Comparison of ENCODE assay signal across 9 cellular contexts in the genomic region with DNA sequence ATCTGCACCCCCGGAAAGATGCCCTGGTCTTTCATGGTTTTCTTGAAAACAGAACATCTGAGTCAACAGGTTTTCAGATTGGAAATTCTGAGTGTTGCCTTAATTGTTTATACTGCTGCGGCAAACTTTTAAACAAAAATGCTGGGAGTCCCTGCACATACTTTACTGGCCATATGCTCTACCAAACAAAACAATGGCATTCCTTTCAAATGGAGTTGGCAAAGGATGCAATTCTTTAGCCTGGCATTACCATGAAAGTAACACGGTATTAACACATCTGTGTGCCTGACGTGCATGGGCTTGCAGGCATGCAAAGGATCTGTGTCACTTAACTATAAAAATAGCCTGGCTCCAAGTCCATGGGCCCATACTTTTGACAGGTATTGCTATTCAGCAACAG. TPM values are rescaled to one million over a fixed set of nuclear protein-coding genes. Genes with fewer than 3 reads are reported as not detected.
DNase-seq lines count a peak whose midpoint lies in the region; TF ChIP-seq lines count a peak whose summit lies in the region.
"Had no signal": no experiment of that assay in that cellular context is flagged by ENCODE, and none has a peak within 500 bp of the region (broad histone marks: within the 10 kb centered on the region; RNA-seq: fewer than 3 reads in every experiment).

No MANE protein-coding gene starts in this region.

- H3K4me3 ChIP-seq in WI38 (ENCODE audit: low read depth, low read length) (peak overlapping the region; percentile 84), fibroblast of the aortic adventitia (ENCODE audit: low read depth, low read length) (peak overlapping the region; percentile 86), prostate gland (peak overlapping the region; percentile 19 to 22), spleen (peak overlapping the region in 1 of 8 donors; percentile 53)
- H3K4me3 ChIP-seq: mucosa of descending colon had no signal

- H3K36me3 ChIP-seq in prostate gland: no peaks in the 10 kb centered on the region
- no peaks in the 10 kb centered on the region for H3K36me3 ChIP-seq in spleen

- H3K4me1 ChIP-seq in prostate gland (replicated peaks): no peaks in the 10 kb centered on the region
- peaks cover 3 to 60% (median 18%) of the 10 kb centered on the region in 6 donors for H3K4me1 ChIP-seq in spleen

- H3K27ac ChIP-seq in prostate gland (peak overlapping the region; percentile 52), spleen (peak overlapping the region in 2 of 8 donors; percentile 60 to 75)

- no peaks in the 10 kb centered on the region for H3K27me3 ChIP-seq in prostate gland (replicated peaks; ENCODE audit: insufficient read depth)
- H3K27me3 ChIP-seq in spleen (replicated peaks in 1 of 7): peaks cover 0 to 67% (median 19%) of the 10 kb centered on the region in 7 donors

- TF ChIP-seq CTCF in WI38 (IDR thresholded peaks at IDR 0.05; ENCODE audit: low read depth, low read length) (no peak), fibroblast of the aortic adventitia (IDR thresholded peaks at IDR 0.05; ENCODE audit: insufficient read depth, low read length) (no peak), prostate gland (IDR thresholded peaks at IDR 0.05) (no peak), spleen (IDR thresholded peaks at IDR 0.05 in 8 of 11, conservative IDR thresholded peaks at IDR 0.05 in 3 of 11) (no peak)

- TF ChIP-seq POLR2A in prostate gland (IDR thresholded peaks at IDR 0.05): no peak
- TF ChIP-seq POLR2A in spleen (IDR thresholded peaks at IDR 0.05): no peak

- WGBS in prostate gland: 26% methylated on average over 4 of the region's 4 CpGs
- WGBS in spleen, 5 donors: 77 to 90% (median 82%) methylated on average over 4 of the region's 4 CpGs

- no peaks in the 10 kb centered on the region for H3K9me3 ChIP-seq in prostate gland
- H3K9me3 ChIP-seq in spleen: no peaks in the 10 kb centered on the region
- H3K9me3 ChIP-seq: mucosa of descending colon had no signal

- intact Hi-C loops in prostate gland (cut with DNase I): loop anchor here (5.0 kb wide), 1 partner anchor 786 kb away; no protein-coding TSS in a partner anchor
- intact Hi-C loops in spleen (cut with DNase I; ENCODE audit: low total_unique reads): loop anchor here (5.0 to 10.0 kb wide), 2 partner anchors 684 to 1366 kb away; no protein-coding TSS in a partner anchor

- DNase-seq in ELR (ENCODE audit: low read depth) (peak; percentile 79), fibroblast of the aortic adventitia (ENCODE audit: low read depth) (peak; percentile 64), prostate gland (ENCODE audit: low spot score) (peak; percentile 64), GM03348 (ENCODE audit: low spot score) (no peak), spleen (no peak), D341Med (ENCODE audit: low spot score) (no peak), UCSD-AML1 (lab: John Stamatoyannopoulos, UW; ENCODE audit: unreplicated experiment) (no peak)
- DNase-seq: mucosa of descending colon had no signal

RNA-seq across cellular contexts. Expression of gene INHBA, which starts 4.2 kb away (rescaled TPM):
- 14.7 and 20.0 TPM in 2 replicates for total RNA-seq in fibroblast of the aortic adventitia (ENCODE audit: low replicate concordance)
- total RNA-seq in prostate gland: 1 to 10 TPM in 1 of 2 donors, under 1 TPM in 1; 0.73 to 6.6 TPM
- 1 to 10 TPM in 1 of 7 donors, under 1 TPM in 6; 0.20 to 3.9 (median 0.60) TPM for total RNA-seq in spleen
- under 1 TPM; 0.15 to 0.38 (median 0.26) TPM for polyA plus RNA-seq in spleen

Comparison
In these comparisons a context has a peak if more than half of its experiments do, and no peak if none do; other contexts are left out.
1. DNase-seq: peak in ELR (single experiment), fibroblast of the aortic adventitia (single experiment) and prostate gland (single experiment); none in GM03348 (single experiment), spleen (single experiment), D341Med (single experiment) and UCSD-AML1 (single experiment).